ENCODE assay signal across 27 cellular contexts in the genomic region with DNA sequence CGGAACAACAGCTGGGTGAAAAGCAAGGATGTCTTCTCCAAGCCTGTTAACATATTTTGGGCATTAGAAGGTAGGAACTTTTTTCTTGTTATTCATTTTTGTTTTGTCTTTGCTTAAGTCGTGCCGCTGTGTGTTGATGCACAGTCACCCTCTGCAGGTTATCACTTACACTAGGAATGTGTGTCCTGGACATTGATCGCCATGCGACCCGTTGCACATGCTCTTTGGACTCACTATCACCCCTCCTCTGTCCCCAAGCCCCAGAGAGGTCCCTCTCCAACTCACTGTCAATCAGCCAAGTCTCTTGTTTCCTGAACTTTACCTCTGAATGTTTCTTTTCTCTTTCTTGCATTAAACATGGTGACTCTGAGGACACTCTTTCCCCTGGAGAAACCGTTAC.
"Had no signal": no experiment of that assay in that cellular context is flagged by ENCODE, and none has a peak within 500 bp of the region (broad histone marks: within the 10 kb centered on the region; RNA-seq: fewer than 3 reads in every experiment).

No MANE protein-coding gene starts in this region.

- DNase-seq: stimulated activated CD4-positive, alpha-beta T cell treated with anti-CD3 and anti-CD28 coated beads, Interleukin-2, amount 100 ng/mL, for 48 hours; stimulated activated CD4-positive, alpha-beta T cell treated with anti-CD3 and anti-CD28 coated beads, Interleukin-4, amount 100 ng/mL, for 1 hour; stimulated activated CD4-positive, alpha-beta T cell treated with anti-CD3 and anti-CD28 coated beads, Interleukin-4, amount 100 ng/mL, for 24 hours; stimulated activated CD4-positive, alpha-beta T cell treated with anti-CD3 and anti-CD28 coated beads, Interleukin-4, amount 100 ng/mL, for 4 hours; stimulated activated CD8-positive, alpha-beta memory T cell treated with anti-CD3 and anti-CD28 coated beads, Interleukin-4, amount 100 ng/mL, for 48 hours; stimulated activated naive B cell treated with anti-CD40 and anti-IgM and Interleukin-4, amounts not matched to agents 10 μg/mL and 1 μg/mL and 100 μg/mL, for 72 hours; stimulated activated naive CD4-positive, alpha-beta T cell; stimulated activated naive CD4-positive, alpha-beta T cell treated with Interleukin-2 at 50 U/mL for 16 hours; stimulated activated naive CD8-positive, alpha-beta T cell treated with anti-CD3 and anti-CD28 coated beads, Interleukin-15, amount 100 ng/mL, for 72 hours; stimulated activated naive CD8-positive, alpha-beta T cell treated with anti-CD3 and anti-CD28 coated beads, Interleukin-15, Interleukin-2, amounts not matched to agents 100 U/mL and 50 U/mL, for 24 hours; stomach; substantia nigra; testis; thyroid gland; tibial artery; transverse colon; trophoblast cell; upper lobe of right lung; uterus had no signal

- H3K27ac ChIP-seq: stomach, suprapubic skin, testis, thoracic aorta, thyroid gland, tibial artery, tibial nerve, transverse colon, upper lobe of left lung, upper lobe of right lung, uterus, vagina had no signal

- H3K9me3 ChIP-seq: stomach, suprapubic skin, testis, thoracic aorta, thyroid gland, tibial artery, tibial nerve, transverse colon, upper lobe of left lung, upper lobe of right lung, uterus, vagina had no signal

- H3K4me1 ChIP-seq: suprapubic skin, testis, thyroid gland, tibial artery, tibial nerve, upper lobe of right lung, vagina had no signal

- H3K36me3 ChIP-seq: thoracic aorta, upper lobe of left lung, upper lobe of right lung, uterus had no signal

- H3K27me3 ChIP-seq: stomach, suprapubic skin, testis, thyroid gland, tibial artery, tibial nerve, transverse colon, upper lobe of left lung, upper lobe of right lung, uterus, vagina had no signal

- FAIRE-seq: urothelium cell line had no signal

- H3K4me3 ChIP-seq: stomach, suprapubic skin, testis, thoracic aorta, thyroid gland, tibial artery, tibial nerve, transverse colon, upper lobe of left lung, upper lobe of right lung, uterus, vagina had no signal

- ATAC-seq: stimulated activated effector memory CD8-positive, alpha-beta T cell treated with anti-CD3 and anti-CD28 coated beads, Interleukin-12 subunit alpha, Interleukin-12 subunit beta, amount 100 ng/mL, for 72 hours; stimulated activated memory B cell treated with anti-CD40 and anti-IgM and Interleukin-4, amounts not matched to agents 10 μg/mL and 1 μg/mL and 100 μg/mL, for 72 hours; stimulated activated naive B cell treated with anti-CD40 and anti-IgM and Interleukin-4, amounts not matched to agents 10 μg/mL and 1 μg/mL and 100 μg/mL, for 72 hours; stimulated activated naive CD8-positive, alpha-beta T cell treated with anti-CD3 and anti-CD28 coated beads, Interleukin-15, amount 100 ng/mL, for 72 hours; stimulated activated naive CD8-positive, alpha-beta T cell treated with anti-CD3 and anti-CD28 coated beads, Interleukin-15, Interleukin-2, amounts not matched to agents 100 U/mL and 50 U/mL, for 24 hours; upper lobe of right lung had no signal
